Comparison of ENCODE assay signal across 1 cellular context in genomic region chr1:95122151-95122697, GRCh38.
A peak's percentile ranks its signal among the peaks of the same experiment; 100 is the strongest.
TF ChIP-seq lines count a peak whose summit lies in the region.

No MANE protein-coding gene starts in this region.

TF ChIP-seq in HepG2, 621 proteins besides CTCF, POLR2A, EP300 and RAD21 (continued from another document and continues in another):
- 0 out of 2 replicates have a peak, but pooled peaks have one; percentile 31 for TF ChIP-seq ZNF629 (CRISPR knock-in tag; conservative IDR thresholded peaks at IDR 0.05)
- no peak for TF ChIP-seq REL (CRISPR knock-in tag; conservative IDR thresholded peaks at IDR 0.05)
- TF ChIP-seq YEATS2 (CRISPR knock-in tag; IDR thresholded peaks at IDR 0.05; ENCODE audit: borderline replicate concordance) = peak; percentile 32; the same call in 1 of the 2 replicates
- no peak; the same call in 1 of the 2 replicates for TF ChIP-seq DRAP1 (CRISPR knock-in tag; IDR thresholded peaks at IDR 0.05)
- TF ChIP-seq ZNF83 (CRISPR knock-in tag; IDR thresholded peaks at IDR 0.05; ENCODE audit: borderline replicate concordance) = no peak
- peak; percentile 82; the same call in 1 of the 2 replicates for TF ChIP-seq HOMEZ (CRISPR knock-in tag; IDR thresholded peaks at IDR 0.05; ENCODE audit: low read depth)
- no peak for TF ChIP-seq ZNF317 (CRISPR knock-in tag; IDR thresholded peaks at IDR 0.05)
- TF ChIP-seq ZNF564 (CRISPR knock-in tag; IDR thresholded peaks at IDR 0.05) = no peak
- TF ChIP-seq SMARCC2 (IDR thresholded peaks at IDR 0.05) = no peak
- no peak for TF ChIP-seq ZNF512 (CRISPR knock-in tag; IDR thresholded peaks at IDR 0.05)
- TF ChIP-seq TERF1 (CRISPR knock-in tag; IDR thresholded peaks at IDR 0.05) = no peak
- TF ChIP-seq ZNF790 (CRISPR knock-in tag; IDR thresholded peaks at IDR 0.05; ENCODE audit: borderline replicate concordance) = no peak
- no peak for TF ChIP-seq TEAD2 (CRISPR knock-in tag; IDR thresholded peaks at IDR 0.05)
- TF ChIP-seq SOX13 (IDR thresholded peaks at IDR 0.05) = peak; percentile 79
- TF ChIP-seq SOX13 (CRISPR knock-in tag; conservative IDR thresholded peaks at IDR 0.05 in 1 of 2, IDR thresholded peaks at IDR 0.05 in 1 of 2) = peak in 1 of 2 experiments; percentile 96; a peak in 2 of 4 replicates
- TF ChIP-seq ZBTB33 (CRISPR knock-in tag; IDR thresholded peaks at IDR 0.05) = peak; percentile 6; the same call in 1 of the 2 replicates
- TF ChIP-seq, protein P1, sequence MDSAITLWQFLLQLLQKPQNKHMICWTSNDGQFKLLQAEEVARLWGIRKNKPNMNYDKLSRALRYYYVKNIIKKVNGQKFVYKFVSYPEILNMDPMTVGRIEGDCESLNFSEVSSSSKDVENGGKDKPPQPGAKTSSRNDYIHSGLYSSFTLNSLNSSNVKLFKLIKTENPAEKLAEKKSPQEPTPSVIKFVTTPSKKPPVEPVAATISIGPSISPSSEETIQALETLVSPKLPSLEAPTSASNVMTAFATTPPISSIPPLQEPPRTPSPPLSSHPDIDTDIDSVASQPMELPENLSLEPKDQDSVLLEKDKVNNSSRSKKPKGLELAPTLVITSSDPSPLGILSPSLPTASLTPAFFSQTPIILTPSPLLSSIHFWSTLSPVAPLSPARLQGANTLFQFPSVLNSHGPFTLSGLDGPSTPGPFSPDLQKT (CRISPR knock-in tag; IDR thresholded peaks at IDR 0.05; ENCODE audit: borderline replicate concordance) = no peak
- TF ChIP-seq, protein P2, sequence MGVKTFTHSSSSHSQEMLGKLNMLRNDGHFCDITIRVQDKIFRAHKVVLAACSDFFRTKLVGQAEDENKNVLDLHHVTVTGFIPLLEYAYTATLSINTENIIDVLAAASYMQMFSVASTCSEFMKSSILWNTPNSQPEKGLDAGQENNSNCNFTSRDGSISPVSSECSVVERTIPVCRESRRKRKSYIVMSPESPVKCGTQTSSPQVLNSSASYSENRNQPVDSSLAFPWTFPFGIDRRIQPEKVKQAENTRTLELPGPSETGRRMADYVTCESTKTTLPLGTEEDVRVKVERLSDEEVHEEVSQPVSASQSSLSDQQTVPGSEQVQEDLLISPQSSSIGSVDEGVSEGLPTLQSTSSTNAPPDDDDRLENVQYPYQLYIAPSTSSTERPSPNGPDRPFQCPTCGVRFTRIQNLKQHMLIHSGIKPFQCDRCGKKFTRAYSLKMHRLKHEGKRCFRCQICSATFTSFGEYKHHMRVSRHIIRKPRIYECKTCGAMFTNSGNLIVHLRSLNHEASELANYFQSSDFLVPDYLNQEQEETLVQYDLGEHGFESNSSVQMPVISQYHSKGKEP (CRISPR knock-in tag; IDR thresholded peaks at IDR 0.05) = no peak
- no peak; the same call in 1 of the 2 replicates for TF ChIP-seq MTERF4 (CRISPR knock-in tag; IDR thresholded peaks at IDR 0.05)
- peak; percentile 65; the same call in 1 of the 2 replicates for TF ChIP-seq ETV5 (CRISPR knock-in tag; IDR thresholded peaks at IDR 0.05; ENCODE audit: borderline replicate concordance)
- peak; percentile 98 for TF ChIP-seq ZNF460 (CRISPR knock-in tag; IDR thresholded peaks at IDR 0.05; ENCODE audit: borderline replicate concordance)
- TF ChIP-seq ZNF768 (CRISPR knock-in tag; IDR thresholded peaks at IDR 0.05) = no peak
- TF ChIP-seq NFIC (IDR thresholded peaks at IDR 0.05; ENCODE audit: low read length) = peak; percentile 85
- TF ChIP-seq ZNF761 (CRISPR knock-in tag; conservative IDR thresholded peaks at IDR 0.05) = 0 out of 2 replicates have a peak, but pooled peaks have one; percentile 32
- peak; percentile 88 for TF ChIP-seq TBL1XR1 (IDR thresholded peaks at IDR 0.05; ENCODE audit: borderline replicate concordance, low read length, partially characterized antibody)
- peak; percentile 73 for TF ChIP-seq POGK (CRISPR knock-in tag; conservative IDR thresholded peaks at IDR 0.05)
- no peak for TF ChIP-seq CREB1 (IDR thresholded peaks at IDR 0.05)
- TF ChIP-seq CREB1 (CRISPR knock-in tag; IDR thresholded peaks at IDR 0.05) = peak; percentile 73
- TF ChIP-seq, protein P3, sequence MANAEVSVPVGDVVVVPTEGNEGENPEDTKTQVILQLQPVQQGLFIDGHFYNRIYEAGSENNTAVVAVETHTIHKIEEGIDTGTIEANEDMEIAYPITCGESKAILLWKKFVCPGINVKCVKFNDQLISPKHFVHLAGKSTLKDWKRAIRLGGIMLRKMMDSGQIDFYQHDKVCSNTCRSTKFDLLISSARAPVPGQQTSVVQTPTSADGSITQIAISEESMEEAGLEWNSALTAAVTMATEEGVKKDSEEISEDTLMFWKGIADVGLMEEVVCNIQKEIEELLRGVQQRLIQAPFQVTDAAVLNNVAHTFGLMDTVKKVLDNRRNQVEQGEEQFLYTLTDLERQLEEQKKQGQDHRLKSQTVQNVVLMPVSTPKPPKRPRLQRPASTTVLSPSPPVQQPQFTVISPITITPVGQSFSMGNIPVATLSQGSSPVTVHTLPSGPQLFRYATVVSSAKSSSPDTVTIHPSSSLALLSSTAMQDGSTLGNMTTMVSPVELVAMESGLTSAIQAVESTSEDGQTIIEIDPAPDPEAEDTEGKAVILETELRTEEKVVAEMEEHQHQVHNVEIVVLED (CRISPR knock-in tag; IDR thresholded peaks at IDR 0.05; ENCODE audit: borderline replicate concordance) = peak; percentile 55; the same call in 1 of the 2 replicates
- TF ChIP-seq XRCC5 (optimal IDR thresholded peaks at IDR 0.05; ENCODE audit: low read length) = peak; percentile 29
- no peak for TF ChIP-seq ZNF33A (CRISPR knock-in tag; IDR thresholded peaks at IDR 0.05; ENCODE audit: borderline replicate concordance)
- TF ChIP-seq, protein P4, sequence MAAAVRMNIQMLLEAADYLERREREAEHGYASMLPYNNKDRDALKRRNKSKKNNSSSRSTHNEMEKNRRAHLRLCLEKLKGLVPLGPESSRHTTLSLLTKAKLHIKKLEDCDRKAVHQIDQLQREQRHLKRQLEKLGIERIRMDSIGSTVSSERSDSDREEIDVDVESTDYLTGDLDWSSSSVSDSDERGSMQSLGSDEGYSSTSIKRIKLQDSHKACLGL (CRISPR knock-in tag; IDR thresholded peaks at IDR 0.05) = no peak
- TF ChIP-seq ZNF501 (CRISPR knock-in tag; IDR thresholded peaks at IDR 0.05) = peak; percentile 76
- TF ChIP-seq ZNF180 (CRISPR knock-in tag; IDR thresholded peaks at IDR 0.05; ENCODE audit: borderline replicate concordance, low read depth) = no peak
- TF ChIP-seq ISX (CRISPR knock-in tag; conservative IDR thresholded peaks at IDR 0.05) = no peak
- peak in 1 of 2 experiments; percentile 70; a peak in 3 of 4 replicates for TF ChIP-seq HMGXB4 (CRISPR knock-in tag; IDR thresholded peaks at IDR 0.05; ENCODE audit: borderline replicate concordance in 1 of 2, low read depth in 1 of 2)
- TF ChIP-seq, protein P5, sequence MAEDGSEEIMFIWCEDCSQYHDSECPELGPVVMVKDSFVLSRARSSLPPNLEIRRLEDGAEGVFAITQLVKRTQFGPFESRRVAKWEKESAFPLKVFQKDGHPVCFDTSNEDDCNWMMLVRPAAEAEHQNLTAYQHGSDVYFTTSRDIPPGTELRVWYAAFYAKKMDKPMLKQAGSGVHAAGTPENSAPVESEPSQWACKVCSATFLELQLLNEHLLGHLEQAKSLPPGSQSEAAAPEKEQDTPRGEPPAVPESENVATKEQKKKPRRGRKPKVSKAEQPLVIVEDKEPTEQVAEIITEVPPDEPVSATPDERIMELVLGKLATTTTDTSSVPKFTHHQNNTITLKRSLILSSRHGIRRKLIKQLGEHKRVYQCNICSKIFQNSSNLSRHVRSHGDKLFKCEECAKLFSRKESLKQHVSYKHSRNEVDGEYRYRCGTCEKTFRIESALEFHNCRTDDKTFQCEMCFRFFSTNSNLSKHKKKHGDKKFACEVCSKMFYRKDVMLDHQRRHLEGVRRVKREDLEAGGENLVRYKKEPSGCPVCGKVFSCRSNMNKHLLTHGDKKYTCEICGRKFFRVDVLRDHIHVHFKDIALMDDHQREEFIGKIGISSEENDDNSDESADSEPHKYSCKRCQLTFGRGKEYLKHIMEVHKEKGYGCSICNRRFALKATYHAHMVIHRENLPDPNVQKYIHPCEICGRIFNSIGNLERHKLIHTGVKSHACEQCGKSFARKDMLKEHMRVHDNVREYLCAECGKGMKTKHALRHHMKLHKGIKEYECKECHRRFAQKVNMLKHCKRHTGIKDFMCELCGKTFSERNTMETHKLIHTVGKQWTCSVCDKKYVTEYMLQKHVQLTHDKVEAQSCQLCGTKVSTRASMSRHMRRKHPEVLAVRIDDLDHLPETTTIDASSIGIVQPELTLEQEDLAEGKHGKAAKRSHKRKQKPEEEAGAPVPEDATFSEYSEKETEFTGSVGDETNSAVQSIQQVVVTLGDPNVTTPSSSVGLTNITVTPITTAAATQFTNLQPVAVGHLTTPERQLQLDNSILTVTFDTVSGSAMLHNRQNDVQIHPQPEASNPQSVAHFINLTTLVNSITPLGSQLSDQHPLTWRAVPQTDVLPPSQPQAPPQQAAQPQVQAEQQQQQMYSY (CRISPR knock-in tag; IDR thresholded peaks at IDR 0.05) = no peak
